In genomic region chr13:20713751-20714150, GRCh38 we compare ENCODE assay signal across 13 cellular contexts. TPM values are rescaled to one million over a fixed set of nuclear protein-coding genes. Genes with fewer than 3 reads are reported as not detected.
DNase-seq lines count a peak whose midpoint lies in the region; ATAC-seq and TF ChIP-seq lines count a peak whose summit lies in the region.
"Had no signal": no experiment of that assay in that cellular context is flagged by ENCODE, and none has a peak within 500 bp of the region (broad histone marks: within the 10 kb centered on the region; RNA-seq: fewer than 3 reads in every experiment).

No MANE protein-coding gene starts in this region.

- no peaks in the 10 kb centered on the region for H3K36me3 Mint-ChIP-seq in activated naive CD8-positive, alpha-beta T cell treated with anti-CD3 and anti-CD28 coated beads, Interleukin-2, amount 50 U/mL, for 24 hours (ENCODE audit: low read depth)
- H3K36me3 Mint-ChIP-seq in activated naive CD8-positive, alpha-beta T cell treated with anti-CD3 and anti-CD28 coated beads for 36 hours: no peaks in the 10 kb centered on the region

- no peak overlapping the region for H3K4me3 Mint-ChIP-seq in activated naive CD8-positive, alpha-beta T cell treated with anti-CD3 and anti-CD28 coated beads, Interleukin-2, amount 50 U/mL, for 24 hours
- no peak overlapping the region for H3K4me3 Mint-ChIP-seq in activated naive CD8-positive, alpha-beta T cell treated with anti-CD3 and anti-CD28 coated beads for 36 hours
- H3K4me3 Mint-ChIP-seq: activated T-helper 1 cell treated with anti-CD3 and anti-CD28 coated beads, Interleukin-12 subunit alpha, Interleukin-12 subunit beta, Interleukin-2, Interleukin-4 antibody, amounts not matched to agents 30 ng/mL and 10 ng/mL and 1 ng/mL, durations not matched to agents 14 hours and 24 hours and 36 hours had no signal

- H3K27me3 ChIP-seq in layer of hippocampus (ENCODE audit: control insufficient read depth, insufficient read depth, low read length) (no peaks in the 10 kb centered on the region), transverse colon (peaks cover 5% of the 10 kb centered on the region)
- H3K27me3 ChIP-seq: BE2C had no signal

- ATAC-seq in activated naive CD8-positive, alpha-beta T cell treated with anti-CD3 and anti-CD28 coated beads, Interleukin-2, amount 50 U/mL, for 24 hours: peak; percentile 40
- ATAC-seq in HG02763 (IDR thresholded peaks at IDR 0.05; ENCODE audit: unreplicated experiment) (no peak), HG02798 (IDR thresholded peaks at IDR 0.05; ENCODE audit: poor library complexity, unreplicated experiment) (no peak)

- TF ChIP-seq CTCF in astrocyte of the spinal cord (IDR thresholded peaks at IDR 0.05; ENCODE audit: low read depth, low read length) (no peak), transverse colon (IDR thresholded peaks at IDR 0.05) (no peak)

- in situ Hi-C loops in astrocyte of the spinal cord (cut with HindIII; ENCODE audit: low sequenced_read_pairs): no loop called here
- in situ Hi-C loops in transverse colon (cut with MboI; ENCODE audit: low pct_ligation_motif_present in 1 of 4, low pct_unique_long_range_greater_than_20kb in 1 of 4, low sequenced_read_pairs in 3 of 4): loop anchor here in 3 of 4 donors (10.0 to 25.0 kb wide), 6 partner anchors 99 to 374 kb away; partner anchors contain the start of gene XPO4 (in 2 of the 3)

- H3K36me3 ChIP-seq in transverse colon: no peaks in the 10 kb centered on the region
- H3K36me3 ChIP-seq: BE2C had no signal

- WGBS in transverse colon (ENCODE audit: low coverage in 1 of 2), 2 donors: 34 to 61% methylated on average over 4 to 11 of the region's 11 CpGs

- no peak overlapping the region for H3K4me3 ChIP-seq in astrocyte of the spinal cord (ENCODE audit: low read depth, low read length)
- H3K4me3 ChIP-seq in transverse colon: no peak overlapping the region
- H3K4me3 ChIP-seq: lung had no signal

- H3K27ac Mint-ChIP-seq in activated naive CD8-positive, alpha-beta T cell treated with anti-CD3 and anti-CD28 coated beads, Interleukin-2, amount 50 U/mL, for 24 hours: no peak overlapping the region
- no peak overlapping the region for H3K27ac Mint-ChIP-seq in activated naive CD8-positive, alpha-beta T cell treated with anti-CD3 and anti-CD28 coated beads for 36 hours
- H3K27ac Mint-ChIP-seq: activated T-helper 1 cell treated with anti-CD3 and anti-CD28 coated beads, Interleukin-12 subunit alpha, Interleukin-12 subunit beta, Interleukin-2, Interleukin-4 antibody, amounts not matched to agents 30 ng/mL and 10 ng/mL and 1 ng/mL, durations not matched to agents 14 hours and 24 hours and 36 hours had no signal

- no peak for TF ChIP-seq POLR2A in transverse colon (IDR thresholded peaks at IDR 0.05)

- H3K9me3 Mint-ChIP-seq in activated naive CD8-positive, alpha-beta T cell treated with anti-CD3 and anti-CD28 coated beads, Interleukin-2, amount 50 U/mL, for 24 hours: no peaks in the 10 kb centered on the region
- no peaks in the 10 kb centered on the region for H3K9me3 Mint-ChIP-seq in activated naive CD8-positive, alpha-beta T cell treated with anti-CD3 and anti-CD28 coated beads for 36 hours
- H3K9me3 Mint-ChIP-seq: activated T-helper 1 cell treated with anti-CD3 and anti-CD28 coated beads, Interleukin-12 subunit alpha, Interleukin-12 subunit beta, Interleukin-2, Interleukin-4 antibody, amounts not matched to agents 30 ng/mL and 10 ng/mL and 1 ng/mL, durations not matched to agents 14 hours and 24 hours and 36 hours had no signal

- H3K27me3 Mint-ChIP-seq in activated naive CD8-positive, alpha-beta T cell treated with anti-CD3 and anti-CD28 coated beads, Interleukin-2, amount 50 U/mL, for 24 hours: peaks cover 4% of the 10 kb centered on the region
- H3K27me3 Mint-ChIP-seq in activated naive CD8-positive, alpha-beta T cell treated with anti-CD3 and anti-CD28 coated beads for 36 hours: peaks cover 18% of the 10 kb centered on the region

- no peak for DNase-seq in activated naive CD8-positive, alpha-beta T cell treated with anti-CD3 and anti-CD28 coated beads, Interleukin-2, amount 50 U/mL, for 24 hours
- no peak for DNase-seq in activated naive CD8-positive, alpha-beta T cell treated with anti-CD3 and anti-CD28 coated beads for 36 hours
- DNase-seq in astrocyte of the spinal cord (ENCODE audit: low read depth, low spot score) (peak; percentile 57), transverse colon (no peak), OCI-M2 (lab: John Stamatoyannopoulos, UW; ENCODE audit: unreplicated experiment) (no peak)
- DNase-seq: BE2C, GOT3, NCI-H510A had no signal

- peaks cover 18% of the 10 kb centered on the region for H3K4me1 Mint-ChIP-seq in activated naive CD8-positive, alpha-beta T cell treated with anti-CD3 and anti-CD28 coated beads, Interleukin-2, amount 50 U/mL, for 24 hours
- peaks cover 9% of the 10 kb centered on the region for H3K4me1 Mint-ChIP-seq in activated naive CD8-positive, alpha-beta T cell treated with anti-CD3 and anti-CD28 coated beads for 36 hours

- H3K9me3 ChIP-seq in transverse colon: no peaks in the 10 kb centered on the region
- H3K9me3 ChIP-seq: BE2C had no signal

- H3K27ac ChIP-seq in layer of hippocampus (ENCODE audit: low read depth, low read length) (peak overlapping the region; percentile 12), transverse colon (peak overlapping the region in 3 of 4 donors; percentile 40 to 44 (median 43))

- no peak for TF ChIP-seq EP300 in transverse colon (IDR thresholded peaks at IDR 0.05; ENCODE audit: low read depth)

- intact Hi-C loops in transverse colon (cut with DNase I; ENCODE audit: low total_unique reads): loop anchor here (5.0 to 10.0 kb wide), 2 partner anchors 111 to 209 kb away; no protein-coding TSS in a partner anchor

- peaks cover 0 to 14% (median 9%) of the 10 kb centered on the region in 4 donors for H3K4me1 ChIP-seq in transverse colon

RNA-seq across cellular contexts. Expression of gene IL17D, which starts 10.3 kb away (rescaled TPM):
- under 1 TPM; 0.78 to 0.88 TPM for total RNA-seq in activated naive CD8-positive, alpha-beta T cell treated with anti-CD3 and anti-CD28 coated beads for 36 hours
- total RNA-seq in transverse colon: 1 to 10 TPM in 2 of 4 donors, not detected in 2; 1.1 to 1.4 TPM
